Comparison of ENCODE assay signal across 36 cellular contexts in genomic region chr5:110842948-110843347, GRCh38.
"Had no signal": no experiment of that assay in that cellular context is flagged by ENCODE, and none has a peak within 500 bp of the region (broad histone marks: within the 10 kb centered on the region; RNA-seq: fewer than 3 reads in every experiment).

No MANE protein-coding gene starts in this region.

- H3K27ac Mint-ChIP-seq: activated B cell treated with CpG ODN at 0.5 μM for 24 hours; activated CD4-positive, alpha-beta memory T cell treated with anti-CD3 and anti-CD28 coated beads for 36 hours; activated CD4-positive, alpha-beta T cell treated with anti-CD3 and anti-CD28 coated beads, Interleukin-2, amount 10 ng/mL, durations not matched to agents 24 days and 14 days; activated CD8-positive, alpha-beta T cell treated with anti-CD3 and anti-CD28 coated beads for 36 hours; activated naive CD4-positive, alpha-beta T cell treated with anti-CD3 and anti-CD28 coated beads, Interleukin-2, amount 10 ng/mL, durations not matched to agents 7 days and 5 days; activated naive CD4-positive, alpha-beta T cell treated with anti-CD3 and anti-CD28 coated beads, Interleukin-2, amount 50 U/mL, for 24 hours; activated naive CD8-positive, alpha-beta T cell; activated naive CD8-positive, alpha-beta T cell treated with anti-CD3 and anti-CD28 coated beads, Interleukin-2, amount 10 ng/mL, durations not matched to agents 7 days and 5 days; activated naive CD8-positive, alpha-beta T cell treated with anti-CD3 and anti-CD28 coated beads, Interleukin-2, amount 50 U/mL, for 24 hours; activated T-helper 1 cell treated with anti-CD3 and anti-CD28 coated beads, Interleukin-12 subunit alpha, Interleukin-12 subunit beta, Interleukin-2, Interleukin-4 antibody, amounts not matched to agents 30 ng/mL and 10 ng/mL and 1 ng/mL, durations not matched to agents 14 hours and 24 hours and 36 hours; activated T-helper 17 cell treated with anti-CD3 and anti-CD28 coated beads, Interleukin-2, amount 50 U/mL, for 72 hours; brain; T-helper 2 cell treated with Interferon-gamma antibody and Interleukin-4, amounts not matched to agents 5 μg/mL and 100 μg/mL, for 36 hours had no signal

- H3K27me3 Mint-ChIP-seq: activated B cell treated with CpG ODN at 0.5 μM for 24 hours; activated CD4-positive, alpha-beta T cell treated with anti-CD3 and anti-CD28 coated beads, Interleukin-2, amount 10 ng/mL, durations not matched to agents 24 days and 14 days; activated naive CD4-positive, alpha-beta T cell treated with anti-CD3 and anti-CD28 coated beads, Interleukin-2, amount 10 ng/mL, durations not matched to agents 7 days and 5 days; activated naive CD4-positive, alpha-beta T cell treated with anti-CD3 and anti-CD28 coated beads, Interleukin-2, amount 50 U/mL, for 24 hours; activated naive CD8-positive, alpha-beta T cell treated with anti-CD3 and anti-CD28 coated beads, Interleukin-2, amount 10 ng/mL, durations not matched to agents 7 days and 5 days; activated T-helper 17 cell treated with anti-CD3 and anti-CD28 coated beads, Interleukin-2, amount 50 U/mL, for 72 hours; brain; central memory CD8-positive, alpha-beta T cell had no signal

- DNase-seq: activated B cell treated with CpG ODN at 0.5 μM for 24 hours; activated CD4-positive, alpha-beta memory T cell treated with anti-CD3 and anti-CD28 coated beads for 36 hours; activated CD4-positive, alpha-beta T cell treated with anti-CD3 and anti-CD28 coated beads for 4 hours; activated CD4-positive, alpha-beta T cell treated with anti-CD3 and anti-CD28 coated beads, Interleukin-2, amount 10 ng/mL, durations not matched to agents 24 days and 14 days; activated CD4-positive, alpha-beta T cell treated with anti-CD3 and anti-CD28 coated beads, Interleukin-2, amount 50 U/mL, for 1 hour; activated CD4-positive, alpha-beta T cell treated with anti-CD3 and anti-CD28 coated beads, Interleukin-2, amount 50 U/mL, for 4 hours; activated CD4-positive, CD25-positive, alpha-beta regulatory T cell treated with anti-CD3 and anti-CD28 coated beads, Interleukin-2, amount 50 U/mL, for 72 hours; activated CD8-positive, alpha-beta memory T cell treated with anti-CD3 and anti-CD28 coated beads, Interleukin-2, amount 50 U/mL, for 4 hours; activated CD8-positive, alpha-beta T cell treated with anti-CD3 and anti-CD28 coated beads for 36 hours; activated effector memory CD4-positive, alpha-beta T cell treated with anti-CD3 and anti-CD28 coated beads, Interleukin-2, amount 50 U/mL, for 16 hours; activated gamma-delta T cell treated with Interleukin-2 at 50 U/mL for 16 hours; activated naive CD4-positive, alpha-beta T cell; activated naive CD4-positive, alpha-beta T cell treated with anti-CD3 and anti-CD28 coated beads, Interleukin-2, amount 10 ng/mL, durations not matched to agents 7 days and 5 days; activated naive CD8-positive, alpha-beta T cell treated with anti-CD3 and anti-CD28 coated beads, Interleukin-2, amount 10 ng/mL, durations not matched to agents 7 days and 5 days; activated naive CD8-positive, alpha-beta T cell treated with anti-CD3 and anti-CD28 coated beads, Interleukin-2, amount 50 U/mL, for 24 hours; activated T-cell treated with anti-CD3 and anti-CD28 coated beads for 4 hours; activated T-cell treated with anti-CD3 and anti-CD28 coated beads, Interleukin-2, amount 50 U/mL, for 1 hour; activated T-cell treated with anti-CD3 and anti-CD28 coated beads, Interleukin-2, amount 50 U/mL, for 4 hours; activated T-cell treated with anti-CD3 and anti-CD28 coated beads, Interleukin-2, amount 50 U/mL, for 72 hours; amygdala; anterior cingulate cortex; caudate nucleus; cerebellar nuclear complex; colonic mucosa; T-helper 2 cell; T-helper 9 cell had no signal

- H3K36me3 Mint-ChIP-seq: activated CD4-positive, alpha-beta memory T cell treated with anti-CD3 and anti-CD28 coated beads for 36 hours; activated naive CD4-positive, alpha-beta T cell treated with anti-CD3 and anti-CD28 coated beads, Interleukin-2, amount 10 ng/mL, durations not matched to agents 7 days and 5 days; activated naive CD4-positive, alpha-beta T cell treated with anti-CD3 and anti-CD28 coated beads, Interleukin-2, amount 50 U/mL, for 24 hours; activated naive CD8-positive, alpha-beta T cell; activated naive CD8-positive, alpha-beta T cell treated with anti-CD3 and anti-CD28 coated beads, Interleukin-2, amount 10 ng/mL, durations not matched to agents 7 days and 5 days; brain had no signal

- H3K4me1 ChIP-seq: ascending aorta, colonic mucosa had no signal

- H3K4me1 Mint-ChIP-seq: activated B cell treated with CpG ODN at 0.5 μM for 24 hours; activated CD4-positive, alpha-beta T cell treated with anti-CD3 and anti-CD28 coated beads, Interleukin-2, amount 10 ng/mL, durations not matched to agents 24 days and 14 days; activated naive CD4-positive, alpha-beta T cell treated with anti-CD3 and anti-CD28 coated beads, Interleukin-2, amount 10 ng/mL, durations not matched to agents 7 days and 5 days; activated naive CD4-positive, alpha-beta T cell treated with anti-CD3 and anti-CD28 coated beads, Interleukin-2, amount 50 U/mL, for 24 hours; activated naive CD8-positive, alpha-beta T cell treated with anti-CD3 and anti-CD28 coated beads, Interleukin-2, amount 10 ng/mL, durations not matched to agents 7 days and 5 days; activated naive CD8-positive, alpha-beta T cell treated with anti-CD3 and anti-CD28 coated beads, Interleukin-2, amount 50 U/mL, for 24 hours; activated T-helper 17 cell treated with anti-CD3 and anti-CD28 coated beads, Interleukin-2, amount 50 U/mL, for 72 hours; brain; central memory CD8-positive, alpha-beta T cell had no signal

- H3K4me3 ChIP-seq: ascending aorta, cardiac muscle cell, colonic mucosa had no signal

- H3K36me3 ChIP-seq: ascending aorta, cardiac muscle cell, colonic mucosa had no signal

- H3K9me3 ChIP-seq: ascending aorta, colonic mucosa had no signal

- ATAC-seq: activated CD8-positive, alpha-beta T cell treated with anti-CD3 and anti-CD28 coated beads for 36 hours; activated naive CD8-positive, alpha-beta T cell treated with anti-CD3 and anti-CD28 coated beads, Interleukin-2, amount 50 U/mL, for 24 hours; activated T-cell treated with anti-CD3 and anti-CD28 coated beads, Interleukin-2, amount 50 U/mL, for 4 hours; activated T-cell treated with anti-CD3 and anti-CD28 coated beads, Interleukin-2, amount 50 U/mL, for 72 hours; activated T-helper 17 cell treated with anti-CD3 and anti-CD28 coated beads, Interleukin-2, amount 50 U/mL, for 72 hours had no signal

- H3K9me3 Mint-ChIP-seq: activated CD4-positive, alpha-beta memory T cell treated with anti-CD3 and anti-CD28 coated beads for 36 hours; activated CD4-positive, alpha-beta T cell treated with anti-CD3 and anti-CD28 coated beads, Interleukin-2, amount 10 ng/mL, durations not matched to agents 24 days and 14 days; activated CD8-positive, alpha-beta T cell treated with anti-CD3 and anti-CD28 coated beads for 36 hours; activated naive CD4-positive, alpha-beta T cell treated with anti-CD3 and anti-CD28 coated beads, Interleukin-2, amount 10 ng/mL, durations not matched to agents 7 days and 5 days; activated naive CD4-positive, alpha-beta T cell treated with anti-CD3 and anti-CD28 coated beads, Interleukin-2, amount 50 U/mL, for 24 hours; activated naive CD8-positive, alpha-beta T cell treated with anti-CD3 and anti-CD28 coated beads, Interleukin-2, amount 10 ng/mL, durations not matched to agents 7 days and 5 days; activated naive CD8-positive, alpha-beta T cell treated with anti-CD3 and anti-CD28 coated beads, Interleukin-2, amount 50 U/mL, for 24 hours; activated T-cell treated with anti-CD3 and anti-CD28 coated beads, Interleukin-2, amount 50 U/mL, for 4 hours; activated T-cell treated with anti-CD3 and anti-CD28 coated beads, Interleukin-2, amount 50 U/mL, for 72 hours; activated T-helper 1 cell treated with anti-CD3 and anti-CD28 coated beads, Interleukin-12 subunit alpha, Interleukin-12 subunit beta, Interleukin-2, Interleukin-4 antibody, amounts not matched to agents 30 ng/mL and 10 ng/mL and 1 ng/mL, durations not matched to agents 14 hours and 24 hours and 36 hours; activated T-helper 17 cell treated with anti-CD3 and anti-CD28 coated beads, Interleukin-2, amount 50 U/mL, for 72 hours; central memory CD8-positive, alpha-beta T cell; T-helper 2 cell treated with Interferon-gamma antibody and Interleukin-4, amounts not matched to agents 5 μg/mL and 100 μg/mL, for 36 hours had no signal

- H3K27ac ChIP-seq: ascending aorta, cardiac muscle cell, colonic mucosa, VCaP had no signal

- H3K27me3 ChIP-seq: ascending aorta, cardiac muscle cell, colonic mucosa had no signal

- H3K4me3 Mint-ChIP-seq: activated B cell treated with CpG ODN at 0.5 μM for 24 hours; activated CD4-positive, alpha-beta memory T cell treated with anti-CD3 and anti-CD28 coated beads for 36 hours; activated CD4-positive, alpha-beta T cell treated with anti-CD3 and anti-CD28 coated beads, Interleukin-2, amount 10 ng/mL, durations not matched to agents 24 days and 14 days; activated CD8-positive, alpha-beta T cell treated with anti-CD3 and anti-CD28 coated beads for 36 hours; activated naive CD4-positive, alpha-beta T cell treated with anti-CD3 and anti-CD28 coated beads, Interleukin-2, amount 10 ng/mL, durations not matched to agents 7 days and 5 days; activated naive CD4-positive, alpha-beta T cell treated with anti-CD3 and anti-CD28 coated beads, Interleukin-2, amount 50 U/mL, for 24 hours; activated naive CD8-positive, alpha-beta T cell; activated naive CD8-positive, alpha-beta T cell treated with anti-CD3 and anti-CD28 coated beads, Interleukin-2, amount 10 ng/mL, durations not matched to agents 7 days and 5 days; activated naive CD8-positive, alpha-beta T cell treated with anti-CD3 and anti-CD28 coated beads, Interleukin-2, amount 50 U/mL, for 24 hours; activated T-cell treated with anti-CD3 and anti-CD28 coated beads, Interleukin-2, amount 50 U/mL, for 4 hours; activated T-cell treated with anti-CD3 and anti-CD28 coated beads, Interleukin-2, amount 50 U/mL, for 72 hours; activated T-helper 1 cell treated with anti-CD3 and anti-CD28 coated beads, Interleukin-12 subunit alpha, Interleukin-12 subunit beta, Interleukin-2, Interleukin-4 antibody, amounts not matched to agents 30 ng/mL and 10 ng/mL and 1 ng/mL, durations not matched to agents 14 hours and 24 hours and 36 hours; activated T-helper 17 cell treated with anti-CD3 and anti-CD28 coated beads, Interleukin-2, amount 50 U/mL, for 72 hours; brain; central memory CD8-positive, alpha-beta T cell; T-helper 2 cell treated with Interferon-gamma antibody and Interleukin-4, amounts not matched to agents 5 μg/mL and 100 μg/mL, for 36 hours had no signal
